8 cellular contexts compared by ENCODE assay signal in the genomic region with DNA sequence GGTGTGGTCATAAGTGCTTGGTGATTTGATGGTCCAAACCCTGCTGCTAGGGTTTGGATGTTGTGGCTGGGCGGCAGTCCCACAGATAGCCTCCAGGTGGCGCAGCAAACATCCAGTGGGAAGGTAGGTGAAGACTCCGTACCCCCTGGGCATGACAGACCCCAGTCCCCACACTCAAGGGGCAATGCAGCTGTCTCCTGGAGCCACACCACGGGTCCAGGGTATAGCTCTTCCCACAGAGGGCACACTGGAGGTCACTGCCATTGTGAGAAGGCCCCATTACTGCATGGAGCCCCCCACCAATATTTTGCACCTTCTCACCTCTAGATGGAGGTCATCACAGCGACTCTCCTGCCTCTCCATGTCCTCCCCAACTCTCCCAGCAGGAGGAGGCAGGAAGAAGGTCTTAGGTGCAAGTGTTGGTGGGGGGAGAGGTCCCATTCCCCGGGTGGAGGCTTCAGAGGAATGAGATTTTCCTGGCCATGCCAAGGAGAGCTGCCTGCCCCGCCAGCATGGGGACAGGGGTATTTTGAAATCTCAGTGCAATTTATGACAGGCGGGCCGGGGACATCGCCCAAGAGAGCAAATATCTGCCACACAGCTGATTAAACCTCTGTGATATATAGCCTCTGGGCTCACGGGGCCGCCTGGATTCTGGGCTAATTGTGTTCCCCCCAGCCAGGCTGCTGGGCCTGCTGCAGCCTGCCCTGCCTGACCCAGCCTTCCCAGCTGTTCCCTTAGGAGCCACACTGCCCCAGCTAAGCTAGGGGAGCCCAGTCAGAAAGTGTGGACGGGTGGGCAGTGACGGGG.
DNase-seq lines count a peak whose midpoint lies in the region; ATAC-seq and TF ChIP-seq lines count a peak whose summit lies in the region.

No MANE protein-coding gene starts in this region.

- no peak overlapping the region for H3K4me3 ChIP-seq in WERI-Rb-1 (ENCODE audit: low read depth, low read length)

- no peaks in the 10 kb centered on the region for H3K9me3 ChIP-seq in WERI-Rb-1 (ENCODE audit: severe bottlenecking)

- H3K36me3 ChIP-seq in WERI-Rb-1 = no peaks in the 10 kb centered on the region

- H3K27ac ChIP-seq in WERI-Rb-1 = peak overlapping the region; percentile 33

- no peaks in the 10 kb centered on the region for H3K27me3 ChIP-seq in WERI-Rb-1 (ENCODE audit: insufficient read depth, low read depth, severe bottlenecking)

- DNase-seq in EL (peak; percentile 54), LoVo (ENCODE audit: low spot score) (peak; percentile 40), WERI-Rb-1 (peak; percentile 88), T47D (ENCODE audit: low read depth in 1 of 2, low spot score in 1 of 2) (peak; percentile 59 to 69), left kidney (ENCODE audit: low read depth, low spot score) (peak; percentile 88), T1000 (lab: John Stamatoyannopoulos, UW) (no peak)
- DNase-seq in stimulated activated CD4-positive, alpha-beta T cell treated with anti-CD3 and anti-CD28 coated beads, Interleukin-4, amount 100 ng/mL, for 4 hours = peak; percentile 48 to 68

- TF ChIP-seq CTCF in WERI-Rb-1 (IDR thresholded peaks at IDR 0.05; ENCODE audit: low read depth, low read length) = peak; percentile 98

- no peak for ATAC-seq in HG03045 (IDR thresholded peaks at IDR 0.05; ENCODE audit: unreplicated experiment)

- in situ Hi-C loops in T47D (cut with HindIII; ENCODE audit: low pct_unique_long_range_greater_than_20kb, low sequenced_read_pairs) = no loop called here
